22 cellular contexts compared by ENCODE assay signal in genomic region chr12:3881208-3881980, GRCh38.
"Had no signal": no experiment of that assay in that cellular context is flagged by ENCODE, and none has a peak within 500 bp of the region (broad histone marks: within the 10 kb centered on the region; RNA-seq: fewer than 3 reads in every experiment).

No MANE protein-coding gene starts in this region.

- H3K27ac ChIP-seq: heart left ventricle, pancreas, psoas muscle, thyroid gland, upper lobe of right lung, VCaP had no signal

- H3K27me3 ChIP-seq: pancreas, thyroid gland had no signal

- H3K9me3 Mint-ChIP-seq: activated naive CD4-positive, alpha-beta T cell treated with anti-CD3 and anti-CD28 coated beads for 36 hours; activated naive CD8-positive, alpha-beta T cell treated with anti-CD3 and anti-CD28 coated beads, Interleukin-2, amount 10 ng/mL, durations not matched to agents 7 days and 5 days; activated T-cell treated with anti-CD3 and anti-CD28 coated beads, Interleukin-2, amount 50 U/mL, for 24 hours; naive B cell; neural crest cell; stimulated activated naive CD8-positive, alpha-beta T cell treated with anti-CD3 and anti-CD28 coated beads, Interleukin-15, Interleukin-2, amounts not matched to agents 100 ng/mL and 50 ng/mL, for 24 hours; T-helper 2 cell treated with Interferon-gamma antibody and Interleukin-4, amounts not matched to agents 5 μg/mL and 100 μg/mL, for 36 hours had no signal

- H3K9me3 ChIP-seq: pancreas, psoas muscle, thyroid gland, upper lobe of right lung had no signal

- FAIRE-seq: endometrium, keratinocyte, pancreas had no signal

- H3K27me3 Mint-ChIP-seq: activated T-cell treated with anti-CD3 and anti-CD28 coated beads, Interleukin-2, amount 50 U/mL, for 24 hours had no signal

- H3K27ac Mint-ChIP-seq: activated naive CD4-positive, alpha-beta T cell treated with anti-CD3 and anti-CD28 coated beads for 36 hours; activated naive CD8-positive, alpha-beta T cell treated with anti-CD3 and anti-CD28 coated beads, Interleukin-2, amount 10 ng/mL, durations not matched to agents 7 days and 5 days; activated T-cell treated with anti-CD3 and anti-CD28 coated beads, Interleukin-2, amount 50 U/mL, for 24 hours; stimulated activated naive CD8-positive, alpha-beta T cell treated with anti-CD3 and anti-CD28 coated beads, Interleukin-15, Interleukin-2, amounts not matched to agents 100 ng/mL and 50 ng/mL, for 24 hours; T-helper 2 cell treated with Interferon-gamma antibody and Interleukin-4, amounts not matched to agents 5 μg/mL and 100 μg/mL, for 36 hours had no signal

- ATAC-seq: activated CD4-positive, CD25-positive, alpha-beta regulatory T cell treated with anti-CD3 and anti-CD28 coated beads, Interleukin-2, amount 50 U/mL, for 24 hours; heart left ventricle; left colon; pancreas; psoas muscle; right cardiac atrium; upper lobe of right lung had no signal

- H3K4me3 ChIP-seq: heart left ventricle, pancreas, psoas muscle, thyroid gland, upper lobe of right lung had no signal

- DNase-seq: activated naive CD4-positive, alpha-beta T cell treated with anti-CD3 and anti-CD28 coated beads for 36 hours; activated naive CD8-positive, alpha-beta T cell treated with anti-CD3 and anti-CD28 coated beads, Interleukin-2, amount 10 ng/mL, durations not matched to agents 7 days and 5 days; activated T-cell treated with anti-CD3 and anti-CD28 coated beads, Interleukin-2, amount 50 U/mL, for 24 hours; amniotic stem cell; cortex of kidney; heart left ventricle; left colon; mesenchymal stem cell; naive B cell; pancreas; psoas muscle; right cardiac atrium; stimulated activated CD4-positive, alpha-beta T cell treated with anti-CD3 and anti-CD28 coated beads, Interleukin-1b, Interleukin-23, amount 100 ng/mL, for 48 hours; thyroid gland; upper lobe of right lung had no signal

- H3K36me3 Mint-ChIP-seq: naive B cell had no signal

- H3K4me1 ChIP-seq: pancreas, psoas muscle, thyroid gland, upper lobe of right lung had no signal

- H3K36me3 ChIP-seq: heart left ventricle, pancreas, thyroid gland, upper lobe of right lung had no signal

- H3K4me3 Mint-ChIP-seq: activated naive CD4-positive, alpha-beta T cell treated with anti-CD3 and anti-CD28 coated beads for 36 hours; activated naive CD8-positive, alpha-beta T cell treated with anti-CD3 and anti-CD28 coated beads, Interleukin-2, amount 10 ng/mL, durations not matched to agents 7 days and 5 days; activated T-cell treated with anti-CD3 and anti-CD28 coated beads, Interleukin-2, amount 50 U/mL, for 24 hours; naive B cell; neural crest cell; stimulated activated naive CD8-positive, alpha-beta T cell treated with anti-CD3 and anti-CD28 coated beads, Interleukin-15, Interleukin-2, amounts not matched to agents 100 ng/mL and 50 ng/mL, for 24 hours; T-helper 2 cell treated with Interferon-gamma antibody and Interleukin-4, amounts not matched to agents 5 μg/mL and 100 μg/mL, for 36 hours had no signal
